In genomic region chr15:59138243-59138642, GRCh38 we compare ENCODE assay signal across 8 cellular contexts.
DNase-seq lines count a peak whose midpoint lies in the region; ATAC-seq and TF ChIP-seq lines count a peak whose summit lies in the region.

No MANE protein-coding gene starts in this region.

- ATAC-seq in HG03196 (IDR thresholded peaks at IDR 0.05; ENCODE audit: unreplicated experiment): peak; percentile 59

- peaks cover 53% of the 10 kb centered on the region for H3K36me3 ChIP-seq in SU-DHL-6 (ENCODE audit: low read length)

- H4K20me1 ChIP-seq in SU-DHL-6 (ENCODE audit: low read depth, low read length): no peaks in the 10 kb centered on the region

- peak; percentile 93 for TF ChIP-seq CTCF in SU-DHL-6 (IDR thresholded peaks at IDR 0.05; ENCODE audit: insufficient read depth, low read length, poor library complexity, severe bottlenecking)

- DNase-seq in DMS 273 (lab: John Stamatoyannopoulos, UW; ENCODE audit: unreplicated experiment) (peak; percentile 74), DMS 273 treated with DMSO at 0.1 percent for 48 hours (lab: John Stamatoyannopoulos, UW) (no peak), amniotic epithelial cell (ENCODE audit: low read depth) (peak; percentile 45), iPS-NIHi7 (ENCODE audit: extremely low spot score) (peak; percentile 93), hippocampal formation (lab: John Stamatoyannopoulos, UW) (no peak)
- peak; percentile 4 for DNase-seq in stimulated activated CD8-positive, alpha-beta memory T cell treated with anti-CD3 and anti-CD28 coated beads, Interleukin-12 subunit alpha, Interleukin-12 subunit beta, amount 100 ng/mL, for 1 hour (ENCODE audit: low read depth)

- H2AFZ ChIP-seq in SU-DHL-6 (ENCODE audit: low read depth, low read length, severe bottlenecking): no peak overlapping the region

- peaks cover 45% of the 10 kb centered on the region for H3F3A ChIP-seq in SU-DHL-6 (ENCODE audit: insufficient read depth)

- H3K27me3 ChIP-seq in SU-DHL-6 (ENCODE audit: low read length): no peaks in the 10 kb centered on the region

- no peak overlapping the region for H3K9ac ChIP-seq in SU-DHL-6 (ENCODE audit: low read length)

- no peak overlapping the region for H3K4me2 ChIP-seq in SU-DHL-6 (ENCODE audit: low read depth, low read length, poor library complexity, severe bottlenecking)

- no peak overlapping the region for H3K27ac ChIP-seq in SU-DHL-6 (ENCODE audit: low read depth, low read length)

- no peaks in the 10 kb centered on the region for H3K79me2 ChIP-seq in SU-DHL-6 (ENCODE audit: insufficient read depth, low read length)

- no peaks in the 10 kb centered on the region for H3K9me2 ChIP-seq in SU-DHL-6 (replicated peaks; ENCODE audit: insufficient read depth, low read length)

- H3K9me3 ChIP-seq in SU-DHL-6 (ENCODE audit: insufficient read depth, low read length): no peaks in the 10 kb centered on the region

- no peak overlapping the region for H3K4me3 ChIP-seq in SU-DHL-6 (ENCODE audit: insufficient read depth, low read length, poor library complexity, severe bottlenecking)

Comparison
In these comparisons a context has a peak if more than half of its experiments do, and no peak if none do; other contexts are left out.
1. DNase-seq: peak in DMS 273 (single experiment), amniotic epithelial cell (single experiment), iPS-NIHi7 (single experiment) and stimulated activated CD8-positive, alpha-beta memory T cell treated with anti-CD3 and anti-CD28 coated beads, Interleukin-12 subunit alpha, Interleukin-12 subunit beta, amount 100 ng/mL, for 1 hour (single experiment); none in DMS 273 treated with DMSO at 0.1 percent for 48 hours (single experiment) and hippocampal formation (0 of 2).